Comparison of ENCODE assay signal across 9 cellular contexts in the genomic region with DNA sequence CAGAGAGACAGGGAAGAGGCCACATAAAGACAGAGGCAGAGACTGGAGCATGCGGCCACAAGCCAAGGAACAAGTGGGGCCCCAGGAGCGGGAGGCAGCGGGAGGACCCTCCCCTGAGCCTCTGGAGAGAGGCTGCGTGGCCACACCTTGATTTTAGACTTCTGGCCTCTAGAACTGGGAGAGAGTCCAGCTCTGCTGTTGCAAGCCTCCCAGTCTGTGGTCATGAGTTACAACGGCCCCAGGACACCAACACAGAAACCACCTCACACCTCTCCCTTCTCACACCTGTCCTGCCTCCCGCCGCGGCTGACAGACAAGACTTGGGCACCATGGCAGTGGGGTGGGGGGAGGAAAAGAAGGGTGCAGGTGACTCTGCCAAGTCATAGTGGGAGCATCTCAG. TPM values are rescaled to one million over a fixed set of nuclear protein-coding genes. Genes with fewer than 3 reads are reported as not detected.
A peak's percentile ranks its signal among the peaks of the same experiment; 100 is the strongest.
DNase-seq lines count a peak whose midpoint lies in the region; TF ChIP-seq lines count a peak whose summit lies in the region.
"Had no signal": no experiment of that assay in that cellular context is flagged by ENCODE, and none has a peak within 500 bp of the region (broad histone marks: within the 10 kb centered on the region; RNA-seq: fewer than 3 reads in every experiment).

No MANE protein-coding gene starts in this region.

- no peak overlapping the region for H2AFZ ChIP-seq in neural cell (ENCODE audit: low read depth, low read length)

- no peaks in the 10 kb centered on the region for H3K27me3 ChIP-seq in CD4-positive, alpha-beta memory T cell (ENCODE audit: insufficient read depth, low read length)
- H3K27me3 ChIP-seq in MG63 = no peaks in the 10 kb centered on the region
- H3K27me3 ChIP-seq in dorsolateral prefrontal cortex = no peaks in the 10 kb centered on the region
- no peaks in the 10 kb centered on the region for H3K27me3 ChIP-seq in neural cell (ENCODE audit: insufficient read depth, low read depth, low read length)

- H3K27me3 Mint-ChIP-seq in CD4-positive, alpha-beta memory T cell = no peaks in the 10 kb centered on the region

- peak overlapping the region; percentile 59 for H3K4me2 ChIP-seq in neural cell (ENCODE audit: low read length)

- H3K27ac ChIP-seq in CD4-positive, alpha-beta memory T cell (ENCODE audit: low read depth, low read length) = peak overlapping the region; percentile 74
- H3K27ac ChIP-seq in dorsolateral prefrontal cortex (peak overlapping the region in 4 of 59 donors; percentile 8 to 78 (median 31)), neural cell (ENCODE audit: low read length) (no peak overlapping the region)

- H3K4me3 ChIP-seq in CD4-positive, alpha-beta memory T cell (ENCODE audit: low read length in 2 of 2) = no peak overlapping the region
- H3K4me3 ChIP-seq in MG63 = peak overlapping the region; percentile 71
- peak overlapping the region in 56 of 59 donors; percentile 18 to 95 (median 83) for H3K4me3 ChIP-seq in dorsolateral prefrontal cortex
- peak overlapping the region; percentile 96 for H3K4me3 ChIP-seq in neural cell (ENCODE audit: low read length)

- peak overlapping the region; percentile 86 to 91 (median 88) for H3K4me3 Mint-ChIP-seq in CD4-positive, alpha-beta memory T cell

- no peak for TF ChIP-seq EP300 in neural cell (conservative IDR thresholded peaks at IDR 0.05; ENCODE audit: poor library complexity, severe bottlenecking)

- peaks cover 29% of the 10 kb centered on the region for H3K4me1 ChIP-seq in CD4-positive, alpha-beta memory T cell (ENCODE audit: insufficient read depth, low read length)

- POLR2A ChIA-PET in CD4-positive, alpha-beta memory T cell (lab: Charles Lee; ENCODE audit: partially characterized antibody) = interaction anchor here (2.4 kb wide), 1 partner anchor 28 kb away, joined by 16 read pairs; no protein-coding TSS in a partner anchor

- H3K9me3 Mint-ChIP-seq in CD4-positive, alpha-beta memory T cell = no peaks in the 10 kb centered on the region

- CTCF ChIA-PET in CD4-positive, alpha-beta memory T cell (lab: Charles Lee; ENCODE audit: partially characterized antibody) = no interaction called here

- no peak overlapping the region for H3K9ac ChIP-seq in neural cell (ENCODE audit: low read length)

- peaks cover 16 to 36% (median 23%) of the 10 kb centered on the region in 4 donors for H3K4me1 Mint-ChIP-seq in CD4-positive, alpha-beta memory T cell

- no peaks in the 10 kb centered on the region for H3F3A ChIP-seq in neural cell (ENCODE audit: insufficient read depth, low read length, poor library complexity, severe bottlenecking)

- peak overlapping the region; percentile 72 to 95 (median 93) for H3K27ac Mint-ChIP-seq in CD4-positive, alpha-beta memory T cell

- no peak for TF ChIP-seq RAD21 in neural cell (conservative IDR thresholded peaks at IDR 0.05)

- H4K20me1 ChIP-seq in neural cell (ENCODE audit: insufficient read depth) = no peaks in the 10 kb centered on the region

- DNase-seq in CD4-positive, alpha-beta memory T cell = no peak
- DNase-seq in MG63 (no peak), dorsolateral prefrontal cortex (no peak), DMS79 treated with DMSO at 0.1 percent for 48 hours (lab: John Stamatoyannopoulos, UW) (no peak), NAMALWA (ENCODE audit: low spot score) (no peak), GOT3 (lab: John Stamatoyannopoulos, UW) (no peak)
- DNase-seq in stimulated activated naive CD4-positive, alpha-beta T cell (lab: John Stamatoyannopoulos, UW) = no peak
- DNase-seq: NCI-H2171 had no signal

- intact Hi-C loops in CD4-positive, alpha-beta memory T cell (cut with micrococcal nuclease) = no loop called here
- intact Hi-C loops in dorsolateral prefrontal cortex (cut with DNase I) = loop anchor here in 1 of 2 donors (5.0 kb wide), 1 partner anchor 35 kb away; a partner anchor contains a TSS

- no peaks in the 10 kb centered on the region for H3K9me3 ChIP-seq in CD4-positive, alpha-beta memory T cell (ENCODE audit: control insufficient read depth in 1 of 2, low read length in 2 of 2)
- H3K9me3 ChIP-seq in MG63 (no peaks in the 10 kb centered on the region), neural cell (ENCODE audit: low read length) (no peaks in the 10 kb centered on the region)

- peaks cover 12% of the 10 kb centered on the region for H3K36me3 ChIP-seq in CD4-positive, alpha-beta memory T cell (ENCODE audit: insufficient read depth, low read length)
- peaks cover 29% of the 10 kb centered on the region for H3K36me3 ChIP-seq in MG63
- H3K36me3 ChIP-seq in neural cell (ENCODE audit: insufficient read depth, low read length) = no peaks in the 10 kb centered on the region

- TF ChIP-seq CTCF in dorsolateral prefrontal cortex (IDR thresholded peaks at IDR 0.05 in 54 of 56, conservative IDR thresholded peaks at IDR 0.05 in 2 of 56; ENCODE audit: low read depth in 1 of 56, partially characterized antibody in 56 of 56) (no peak), neural cell (IDR thresholded peaks at IDR 0.05; ENCODE audit: poor library complexity, severe bottlenecking) (no peak)

- H3K36me3 Mint-ChIP-seq in CD4-positive, alpha-beta memory T cell = peaks cover 0 to 20% of the 10 kb centered on the region in 2 donors

- H3K79me2 ChIP-seq in neural cell (replicated peaks; ENCODE audit: insufficient read depth, low read length) = peaks cover 32% of the 10 kb centered on the region

- H3K9me2 ChIP-seq in neural cell (ENCODE audit: insufficient read depth, low read length) = no peaks in the 10 kb centered on the region

TF ChIP-seq in neural cell, 6 proteins besides CTCF, POLR2A, EP300 and RAD21:
- TF ChIP-seq TAF1 (IDR thresholded peaks at IDR 0.05; ENCODE audit: low read depth) (no peak), SMC3 (conservative IDR thresholded peaks at IDR 0.05; ENCODE audit: poor library complexity) (no peak), POLR2AphosphoS5 (IDR thresholded peaks at IDR 0.05) (no peak), MXI1 (conservative IDR thresholded peaks at IDR 0.05; ENCODE audit: poor library complexity, severe bottlenecking) (no peak), EZH2 (IDR thresholded peaks at IDR 0.05; ENCODE audit: borderline replicate concordance, insufficient read depth, low read length, poor library complexity, severe bottlenecking) (no peak)
- TF ChIP-seq, protein P1, sequence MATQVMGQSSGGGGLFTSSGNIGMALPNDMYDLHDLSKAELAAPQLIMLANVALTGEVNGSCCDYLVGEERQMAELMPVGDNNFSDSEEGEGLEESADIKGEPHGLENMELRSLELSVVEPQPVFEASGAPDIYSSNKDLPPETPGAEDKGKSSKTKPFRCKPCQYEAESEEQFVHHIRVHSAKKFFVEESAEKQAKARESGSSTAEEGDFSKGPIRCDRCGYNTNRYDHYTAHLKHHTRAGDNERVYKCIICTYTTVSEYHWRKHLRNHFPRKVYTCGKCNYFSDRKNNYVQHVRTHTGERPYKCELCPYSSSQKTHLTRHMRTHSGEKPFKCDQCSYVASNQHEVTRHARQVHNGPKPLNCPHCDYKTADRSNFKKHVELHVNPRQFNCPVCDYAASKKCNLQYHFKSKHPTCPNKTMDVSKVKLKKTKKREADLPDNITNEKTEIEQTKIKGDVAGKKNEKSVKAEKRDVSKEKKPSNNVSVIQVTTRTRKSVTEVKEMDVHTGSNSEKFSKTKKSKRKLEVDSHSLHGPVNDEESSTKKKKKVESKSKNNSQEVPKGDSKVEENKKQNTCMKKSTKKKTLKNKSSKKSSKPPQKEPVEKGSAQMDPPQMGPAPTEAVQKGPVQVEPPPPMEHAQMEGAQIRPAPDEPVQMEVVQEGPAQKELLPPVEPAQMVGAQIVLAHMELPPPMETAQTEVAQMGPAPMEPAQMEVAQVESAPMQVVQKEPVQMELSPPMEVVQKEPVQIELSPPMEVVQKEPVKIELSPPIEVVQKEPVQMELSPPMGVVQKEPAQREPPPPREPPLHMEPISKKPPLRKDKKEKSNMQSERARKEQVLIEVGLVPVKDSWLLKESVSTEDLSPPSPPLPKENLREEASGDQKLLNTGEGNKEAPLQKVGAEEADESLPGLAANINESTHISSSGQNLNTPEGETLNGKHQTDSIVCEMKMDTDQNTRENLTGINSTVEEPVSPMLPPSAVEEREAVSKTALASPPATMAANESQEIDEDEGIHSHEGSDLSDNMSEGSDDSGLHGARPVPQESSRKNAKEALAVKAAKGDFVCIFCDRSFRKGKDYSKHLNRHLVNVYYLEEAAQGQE (IDR thresholded peaks at IDR 0.05; ENCODE audit: borderline replicate concordance) = no peak

RNA-seq across cellular contexts. Expression of a gene that starts 2.2 kb away (rescaled TPM):
- total RNA-seq in CD4-positive, alpha-beta memory T cell = 10 to 100 TPM; 29.1 to 31.2 TPM
- 1 to 10 TPM; 2.0 to 5.0 TPM for polyA plus RNA-seq in CD4-positive, alpha-beta memory T cell
- total RNA-seq in MG63 (2014; rRNA removed; shearing (Covaris generic); ENCODE audit: low replicate concordance) = 2.9 and 10.4 TPM in 2 replicates
- total RNA-seq in dorsolateral prefrontal cortex = 10 to 100 TPM; 16.7 to 35.7 (median 23.5) TPM
- 17.9 and 24.0 TPM in 2 replicates for polyA plus RNA-seq in neural cell
- 16.4 and 20.2 TPM in 2 replicates for polyA minus RNA-seq in neural cell

RNA-seq across cellular contexts. Expression of a gene that starts 27.0 kb away (rescaled TPM):
- total RNA-seq in CD4-positive, alpha-beta memory T cell = 10 to 100 TPM; 71.8 to 73.3 TPM
- polyA plus RNA-seq in CD4-positive, alpha-beta memory T cell = 10 to 100 TPM; 44.2 to 45.2 TPM
- 56.3 and 83.7 TPM in 2 replicates for total RNA-seq in MG63 (2014; rRNA removed; shearing (Covaris generic); ENCODE audit: low replicate concordance)
- total RNA-seq in dorsolateral prefrontal cortex = 10 to 100 TPM; 39.7 to 75.4 (median 53.0) TPM
- polyA plus RNA-seq in neural cell = 61.3 and 62.6 TPM in 2 replicates
- polyA minus RNA-seq in neural cell = 38.7 and 43.9 TPM in 2 replicates

RNA-seq across cellular contexts. Expression of a gene that starts 27.0 kb away (rescaled TPM):
- total RNA-seq in CD4-positive, alpha-beta memory T cell = 10 to 100 TPM; 82.9 to 85.9 TPM
- 10 to 100 TPM in 1 of 2 donors, 1 to 10 TPM in 1; 8.3 to 12.7 TPM for polyA plus RNA-seq in CD4-positive, alpha-beta memory T cell
- total RNA-seq in MG63 (2014; rRNA removed; shearing (Covaris generic); ENCODE audit: low replicate concordance) = 65.6 and 95.9 TPM in 2 replicates
- total RNA-seq in dorsolateral prefrontal cortex = 10 to 100 TPM; 22.3 to 62.1 (median 38.0) TPM
- polyA plus RNA-seq in neural cell = 63.7 and 72.1 TPM in 2 replicates
- 23.8 and 32.4 TPM in 2 replicates for polyA minus RNA-seq in neural cell

RNA-seq across cellular contexts. Expression of a gene that starts 37.5 kb away (rescaled TPM):
- 10 to 100 TPM; 13.1 to 15.4 TPM for total RNA-seq in CD4-positive, alpha-beta memory T cell
- polyA plus RNA-seq in CD4-positive, alpha-beta memory T cell = 1 to 10 TPM in 1 of 2 donors, under 1 TPM in 1; 0.35 to 2.1 TPM
- 9.1 and 14.1 TPM in 2 replicates for total RNA-seq in MG63 (2014; rRNA removed; shearing (Covaris generic); ENCODE audit: low replicate concordance)
- total RNA-seq in dorsolateral prefrontal cortex = 10 to 100 TPM in 119 of 120 experiments, 1 to 10 TPM in 1; 9.8 to 23.9 (median 14.4) TPM
- polyA plus RNA-seq in neural cell = 6.8 and 12.9 TPM in 2 replicates
- polyA minus RNA-seq in neural cell = 10.7 and 14.4 TPM in 2 replicates

RNA-seq across cellular contexts. Expression of a gene that starts 45.4 kb away (rescaled TPM):
- 10 to 100 TPM; 82.9 to 87.7 TPM for total RNA-seq in CD4-positive, alpha-beta memory T cell
- 10 to 100 TPM in 1 of 2 donors, 1 to 10 TPM in 1; 6.6 to 39.3 TPM for polyA plus RNA-seq in CD4-positive, alpha-beta memory T cell
- total RNA-seq in MG63 (2014; rRNA removed; shearing (Covaris generic); ENCODE audit: low replicate concordance) = 4.3 and 7.5 TPM in 2 replicates
- 10 to 100 TPM; 52.6 to 89.0 (median 68.2) TPM for total RNA-seq in dorsolateral prefrontal cortex
- polyA plus RNA-seq in neural cell = 15.4 and 21.8 TPM in 2 replicates
- polyA minus RNA-seq in neural cell = 21.2 and 23.7 TPM in 2 replicates

Comparison
In these comparisons a context has a peak if more than half of its experiments do, and no peak if none do; other contexts are left out.
1. H3K4me3 ChIP-seq: peak in MG63 (single experiment), dorsolateral prefrontal cortex (56 of 59) and neural cell (single experiment); none in CD4-positive, alpha-beta memory T cell (0 of 2).